ENCODE assay signal across 13 cellular contexts in genomic region chr22:32628626-32629587, GRCh38.
A peak's percentile ranks its signal among the peaks of the same experiment; 100 is the strongest.
DNase-seq lines count a peak whose midpoint lies in the region; ATAC-seq and TF ChIP-seq lines count a peak whose summit lies in the region.
"Had no signal": no experiment of that assay in that cellular context is flagged by ENCODE, and none has a peak within 500 bp of the region (broad histone marks: within the 10 kb centered on the region; RNA-seq: fewer than 3 reads in every experiment).

No MANE protein-coding gene starts in this region.

- H4K8ac ChIP-seq in IMR-90 (ENCODE audit: low read depth in 2 of 2, low read length in 2 of 2) (peak overlapping the region; percentile 32 to 91), trophoblast cell (ENCODE audit: low read depth, low read length) (peak overlapping the region; percentile 25)

- H2BK120ac ChIP-seq in IMR-90 (ENCODE audit: low read depth, low read length) (peak overlapping the region; percentile 99), trophoblast cell (ENCODE audit: insufficient read depth, low read length, poor library complexity) (peak overlapping the region; percentile 37)

- dilution Hi-C loops in IMR-90 (cut with HindIII; ENCODE audit: low sequenced_read_pairs, unreplicated experiment): no loop called here

- H3K27ac Mint-ChIP-seq in activated CD4-positive, alpha-beta T cell treated with anti-CD3 and anti-CD28 coated beads for 36 hours: no peak overlapping the region
- no peak overlapping the region for H3K27ac Mint-ChIP-seq in activated CD8-positive, alpha-beta memory T cell treated with anti-CD3 and anti-CD28 coated beads, Interleukin-2, amount 10 ng/mL, durations not matched to agents 7 days and 5 days
- H3K27ac Mint-ChIP-seq: naive thymus-derived CD4-positive, alpha-beta T cell had no signal

- peaks cover 5% of the 10 kb centered on the region for H3K27me3 Mint-ChIP-seq in activated CD4-positive, alpha-beta T cell treated with anti-CD3 and anti-CD28 coated beads for 36 hours
- peaks cover 18% of the 10 kb centered on the region for H3K27me3 Mint-ChIP-seq in activated CD8-positive, alpha-beta memory T cell treated with anti-CD3 and anti-CD28 coated beads, Interleukin-2, amount 10 ng/mL, durations not matched to agents 7 days and 5 days

- H2AFZ ChIP-seq in IMR-90 (replicated peaks; ENCODE audit: low read length, poor library complexity): peak overlapping the region; percentile 15
- H2AFZ ChIP-seq in trophoblast cell (ENCODE audit: insufficient read depth, low read length, poor library complexity): no peak overlapping the region

- no peaks in the 10 kb centered on the region for H3K36me3 Mint-ChIP-seq in activated CD4-positive, alpha-beta T cell treated with anti-CD3 and anti-CD28 coated beads for 36 hours (ENCODE audit: low read depth)
- no peaks in the 10 kb centered on the region for H3K36me3 Mint-ChIP-seq in activated CD8-positive, alpha-beta memory T cell treated with anti-CD3 and anti-CD28 coated beads, Interleukin-2, amount 10 ng/mL, durations not matched to agents 7 days and 5 days
- H3K36me3 Mint-ChIP-seq: activated naive CD4-positive, alpha-beta T cell treated with anti-CD3 and anti-CD28 coated beads, Interleukin-2, amount 50 U/mL, for 24 hours; naive thymus-derived CD4-positive, alpha-beta T cell had no signal

- H3K9ac ChIP-seq in IMR-90 (ENCODE audit: low read depth, low read length): peak overlapping the region; percentile 90
- H3K9ac ChIP-seq in trophoblast cell (ENCODE audit: low read length): no peak overlapping the region

- H3K14ac ChIP-seq in IMR-90 (replicated peaks; ENCODE audit: low read depth, low read length): peak overlapping the region; percentile 96
- H3K14ac ChIP-seq in trophoblast cell (ENCODE audit: low read length): peak overlapping the region; percentile 58

- H4K12ac ChIP-seq in trophoblast cell (ENCODE audit: low read depth, low read length): no peak overlapping the region

- peak overlapping the region; percentile 2; the same call in 1 of the 2 replicates for H3K56ac ChIP-seq in IMR-90 (ENCODE audit: extremely low read depth, insufficient read depth, low read length)

- peak overlapping the region; percentile 100 for H3K27ac ChIP-seq in IMR-90 (ENCODE audit: insufficient read depth, low read length)
- H3K27ac ChIP-seq in trophoblast cell (ENCODE audit: low read depth, low read length): no peak overlapping the region

- no peaks in the 10 kb centered on the region for H3K79me2 ChIP-seq in trophoblast cell (ENCODE audit: control insufficient read depth, insufficient read depth, low read length, poor library complexity)

- 0% methylated on average over 1 of the region's 18 CpGs; no CpG with 5 or more reads in 1 of the 2 experiments for WGBS in IMR-90 (ENCODE audit: extremely low coverage in 2 of 2, insufficient read length in 1 of 2), 2 experiments
- WGBS in trophoblast cell (ENCODE audit: extremely low coverage, insufficient coverage, insufficient read length): no CpG with 5 or more reads among the region's 18 CpGs

- peak; percentile 86 for ATAC-seq in IMR-90 (ENCODE audit: low read depth)
- ATAC-seq in activated CD4-positive, alpha-beta T cell treated with anti-CD3 and anti-CD28 coated beads for 36 hours: no peak
- ATAC-seq in HG02981 (IDR thresholded peaks at IDR 0.05; ENCODE audit: unreplicated experiment): no peak
- ATAC-seq in GM21576 (IDR thresholded peaks at IDR 0.05; ENCODE audit: unreplicated experiment): no peak
- ATAC-seq in activated CD8-positive, alpha-beta memory T cell treated with anti-CD3 and anti-CD28 coated beads, Interleukin-2, amount 10 ng/mL, durations not matched to agents 7 days and 5 days: no peak
- ATAC-seq: naive thymus-derived CD4-positive, alpha-beta T cell had no signal

- no peak for TF ChIP-seq POLR2A in IMR-90 (IDR thresholded peaks at IDR 0.05; ENCODE audit: low read depth, low read length)

- peaks cover 14% of the 10 kb centered on the region; the same call in 1 of the 2 replicates for H3K9me1 ChIP-seq in IMR-90 (ENCODE audit: insufficient read depth, low read length)

- peak; percentile 38 for DNase-seq in AG08395 (ENCODE audit: low spot score)
- peak; percentile 97 for DNase-seq in IMR-90
- peak; percentile 81 for DNase-seq in fibroblast of peridontal ligament (ENCODE audit: extremely low read depth)
- DNase-seq in trophoblast cell: peak; percentile 58 to 66
- no peak for DNase-seq in activated CD4-positive, alpha-beta T cell treated with anti-CD3 and anti-CD28 coated beads for 36 hours
- no peak for DNase-seq in activated CD8-positive, alpha-beta memory T cell treated with anti-CD3 and anti-CD28 coated beads, Interleukin-2, amount 10 ng/mL, durations not matched to agents 7 days and 5 days
- DNase-seq: AML-193; naive thymus-derived CD4-positive, alpha-beta T cell; NCI-H187 treated with DMSO at 0.1 percent for 48 hours; small intestine had no signal

- CTCF ChIA-PET in IMR-90 (lab: Yijun Ruan, JAX): interaction anchor here (0.7 to 2.2 kb wide), 6 partner anchors 15 to 268 kb away, joined by 3 to 14 read pairs (median 3); no protein-coding TSS in a partner anchor
- CTCF ChIA-PET in activated CD4-positive, alpha-beta T cell treated with anti-CD3 and anti-CD28 coated beads for 36 hours (lab: Charles Lee): interaction anchor here (0.6 to 0.7 kb wide), 2 partner anchors 112 to 168 kb away, joined by 3 read pairs; no protein-coding TSS in a partner anchor
- CTCF ChIA-PET in activated CD8-positive, alpha-beta memory T cell treated with anti-CD3 and anti-CD28 coated beads, Interleukin-2, amount 10 ng/mL, durations not matched to agents 7 days and 5 days (lab: Charles Lee): interaction anchor here (0.7 to 3.2 kb wide), 3 partner anchors 94 to 173 kb away, joined by 3 to 11 read pairs (median 3); partner anchors contain the start of gene TIMP3

- H3K4ac ChIP-seq in IMR-90 (ENCODE audit: low read depth, low read length) (peak overlapping the region; percentile 99), trophoblast cell (ENCODE audit: low read depth, low read length) (no peak overlapping the region)

- H3K23ac ChIP-seq in IMR-90 (ENCODE audit: low read depth, low read length) (peak overlapping the region; percentile 53; the same call in 1 of the 2 replicates), trophoblast cell (ENCODE audit: low read length) (no peak overlapping the region)

- H3K27me3 ChIP-seq in IMR-90 (ENCODE audit: control insufficient read depth, insufficient read depth, low read length) (no peaks in the 10 kb centered on the region), trophoblast cell (ENCODE audit: insufficient read depth, low read length) (no peaks in the 10 kb centered on the region)

- H3K4me2 ChIP-seq in IMR-90 (ENCODE audit: low read depth, low read length): peak overlapping the region; percentile 30
- H3K4me2 ChIP-seq in trophoblast cell (ENCODE audit: low read length): no peak overlapping the region

- H3K9me3 ChIP-seq in IMR-90 (ENCODE audit: control insufficient read depth, insufficient read depth, low read length): no peaks in the 10 kb centered on the region
- no peaks in the 10 kb centered on the region for H3K9me3 ChIP-seq in trophoblast cell (ENCODE audit: insufficient read depth, low read depth, low read length)

- no peak overlapping the region for H3K4me3 Mint-ChIP-seq in activated CD4-positive, alpha-beta T cell treated with anti-CD3 and anti-CD28 coated beads for 36 hours
- H3K4me3 Mint-ChIP-seq in activated CD8-positive, alpha-beta memory T cell treated with anti-CD3 and anti-CD28 coated beads, Interleukin-2, amount 10 ng/mL, durations not matched to agents 7 days and 5 days: no peak overlapping the region
- H3K4me3 Mint-ChIP-seq: activated naive CD4-positive, alpha-beta T cell treated with anti-CD3 and anti-CD28 coated beads, Interleukin-2, amount 50 U/mL, for 24 hours; naive thymus-derived CD4-positive, alpha-beta T cell had no signal

- H2AK9ac ChIP-seq in IMR-90 (replicated peaks; ENCODE audit: low read depth, low read length, poor library complexity): no peak overlapping the region

- TF ChIP-seq RAD21 in IMR-90 (IDR thresholded peaks at IDR 0.05; ENCODE audit: low read length): no peak

- POLR2A ChIA-PET in IMR-90 (lab: Charles Lee; ENCODE audit: unreplicated experiment): interaction anchor here (0.6 to 0.7 kb wide), 3 partner anchors 19 to 1177 kb away, joined by 3 to 5 read pairs (median 4); partner anchors contain the start of gene TIMP3
- POLR2A ChIA-PET in activated CD4-positive, alpha-beta T cell treated with anti-CD3 and anti-CD28 coated beads for 36 hours (lab: Charles Lee): no interaction called here

- peak overlapping the region; percentile 97 for H2BK20ac ChIP-seq in IMR-90 (ENCODE audit: low read depth, low read length)

- H3K4me1 ChIP-seq in IMR-90 (ENCODE audit: control insufficient read depth, insufficient read depth, low read length) (peaks cover 24% of the 10 kb centered on the region), trophoblast cell (ENCODE audit: control insufficient read depth in 1 of 2, insufficient read depth in 2 of 2, low read length in 2 of 2) (peaks cover 4 to 10% of the 10 kb centered on the region in 2 experiments)

- no peak for TF ChIP-seq CTCF in IMR-90 (conservative IDR thresholded peaks at IDR 0.05; ENCODE audit: low read depth, low read length)

- peak overlapping the region; percentile 57; the same call in 1 of the 2 replicates for H2AK5ac ChIP-seq in IMR-90 (ENCODE audit: low read depth, low read length)
- H2AK5ac ChIP-seq in trophoblast cell (ENCODE audit: low read length): no peak overlapping the region

- H3K4me1 Mint-ChIP-seq in activated CD4-positive, alpha-beta T cell treated with anti-CD3 and anti-CD28 coated beads for 36 hours: peaks cover 15% of the 10 kb centered on the region
- H3K4me1 Mint-ChIP-seq in activated CD8-positive, alpha-beta memory T cell treated with anti-CD3 and anti-CD28 coated beads, Interleukin-2, amount 10 ng/mL, durations not matched to agents 7 days and 5 days: peaks cover 31% of the 10 kb centered on the region

- H2BK5ac ChIP-seq in IMR-90 (ENCODE audit: low read depth, low read length, poor library complexity, severe bottlenecking) (peak overlapping the region; percentile 84), trophoblast cell (ENCODE audit: low read depth, low read length, poor library complexity) (no peak overlapping the region)

- H3K9me3 Mint-ChIP-seq in activated CD4-positive, alpha-beta T cell treated with anti-CD3 and anti-CD28 coated beads for 36 hours (ENCODE audit: low read depth): no peaks in the 10 kb centered on the region
- H3K9me3 Mint-ChIP-seq in activated CD8-positive, alpha-beta memory T cell treated with anti-CD3 and anti-CD28 coated beads, Interleukin-2, amount 10 ng/mL, durations not matched to agents 7 days and 5 days (ENCODE audit: low read depth): no peaks in the 10 kb centered on the region
- H3K9me3 Mint-ChIP-seq: activated naive CD4-positive, alpha-beta T cell treated with anti-CD3 and anti-CD28 coated beads, Interleukin-2, amount 50 U/mL, for 24 hours; naive thymus-derived CD4-positive, alpha-beta T cell had no signal

- no peaks in the 10 kb centered on the region for H3K36me3 ChIP-seq in IMR-90 (ENCODE audit: control insufficient read depth, insufficient read depth, low read length)
- no peaks in the 10 kb centered on the region for H3K36me3 ChIP-seq in trophoblast cell (ENCODE audit: control insufficient read depth in 1 of 2, insufficient read depth in 2 of 2, low read length in 2 of 2)

- in situ Hi-C loops in IMR-90 (cut with MboI; ENCODE audit: low sequenced_read_pairs): loop anchor here (5.0 kb wide), 1 partner anchor 102 kb away; no protein-coding TSS in a partner anchor

- H4K20me1 ChIP-seq in IMR-90 (ENCODE audit: insufficient read depth, low read length): no peaks in the 10 kb centered on the region

- H3K79me1 ChIP-seq in IMR-90 (ENCODE audit: low read depth in 1 of 2, low read length in 2 of 2) (no peaks in the 10 kb centered on the region), trophoblast cell (ENCODE audit: low read length) (peaks cover 3% of the 10 kb centered on the region)

- H4K91ac ChIP-seq in IMR-90 (ENCODE audit: insufficient read depth, low read depth, low read length) (peak overlapping the region; percentile 96), trophoblast cell (ENCODE audit: low read depth, low read length) (peak overlapping the region; percentile 37)

- peak overlapping the region; percentile 99 for H4K5ac ChIP-seq in IMR-90 (ENCODE audit: low read depth, low read length)

- H2BK15ac ChIP-seq in IMR-90 (ENCODE audit: low read depth, low read length): peak overlapping the region; percentile 78; the same call in 2 of the 3 replicates

- H3K18ac ChIP-seq in IMR-90 (ENCODE audit: low read depth, low read length) (peak overlapping the region; percentile 99), trophoblast cell (ENCODE audit: low read length) (no peak overlapping the region)

- no TSS peak for BruUV-seq in IMR-90 (replicated peaks; lab: Mats Ljungman, UMichigan)

- H2BK12ac ChIP-seq in trophoblast cell (ENCODE audit: low read length): peak overlapping the region; percentile 58

- intact Hi-C loops in IMR-90 (cut with micrococcal nuclease): loop anchor here (1.0 to 10.0 kb wide), 3 partner anchors 32 to 356 kb away; no protein-coding TSS in a partner anchor
- intact Hi-C loops in activated CD4-positive, alpha-beta T cell treated with anti-CD3 and anti-CD28 coated beads for 36 hours (cut with DNase I, micrococcal nuclease): no loop called here

- H3K4me3 ChIP-seq in IMR-90 (ENCODE audit: insufficient read depth, low read depth, low read length) (no peak overlapping the region), trophoblast cell (ENCODE audit: low read depth, low read length) (no peak overlapping the region)

Comparison
In these comparisons a context has a peak if more than half of its experiments do, and no peak if none do; other contexts are left out.
1. DNase-seq: peak in AG08395 (single experiment), IMR-90 (single experiment), fibroblast of peridontal ligament (single experiment) and trophoblast cell (2 of 2); none in activated CD4-positive, alpha-beta T cell treated with anti-CD3 and anti-CD28 coated beads for 36 hours (single experiment) and activated CD8-positive, alpha-beta memory T cell treated with anti-CD3 and anti-CD28 coated beads, Interleukin-2, amount 10 ng/mL, durations not matched to agents 7 days and 5 days (single experiment).